ENCODE assay signal across 10 cellular contexts in genomic region chr22:20550057-20550817, GRCh38. TPM values are rescaled to one million over a fixed set of nuclear protein-coding genes. Genes with fewer than 3 reads are reported as not detected.
DNase-seq lines count a peak whose midpoint lies in the region; ATAC-seq and TF ChIP-seq lines count a peak whose summit lies in the region.
"Had no signal": no experiment of that assay in that cellular context is flagged by ENCODE, and none has a peak within 500 bp of the region (broad histone marks: within the 10 kb centered on the region; RNA-seq: fewer than 3 reads in every experiment).

No MANE protein-coding gene starts in this region.

- H3K27me3 ChIP-seq in CD8-positive, alpha-beta memory T cell (ENCODE audit: insufficient read depth, low read length, poor library complexity, severe bottlenecking) = no peaks in the 10 kb centered on the region
- H3K27me3 ChIP-seq in sigmoid colon = no peaks in the 10 kb centered on the region

- DNase-seq in CD8-positive, alpha-beta memory T cell = peak in 1 of 5 donors; percentile 22
- DNase-seq in activated B cell treated with CpG ODN at 0.5 μM for 24 hours (no peak), fibroblast of the aortic adventitia (ENCODE audit: low read depth) (no peak), sigmoid colon (peak; percentile 46), DMS79 (lab: John Stamatoyannopoulos, UW) (no peak), activated gamma-delta T cell (lab: John Stamatoyannopoulos, UW) (no peak)
- DNase-seq: KG1, SHP77 treated with DMSO at 0.1 percent for 48 hours had no signal

- CTCF ChIA-PET in CD8-positive, alpha-beta memory T cell (lab: Charles Lee) = interaction anchor here (1.2 to 19.1 kb wide), 8 partner anchors 9 to 192 kb away, joined by 3 to 389 read pairs (median 4); partner anchors contain the start of gene MED15
- CTCF ChIA-PET in activated B cell treated with CpG ODN at 0.5 μM for 24 hours (lab: Charles Lee) = no interaction called here

- H3K9me3 Mint-ChIP-seq in CD8-positive, alpha-beta memory T cell = no peaks in the 10 kb centered on the region
- no peaks in the 10 kb centered on the region for H3K9me3 Mint-ChIP-seq in activated B cell treated with CpG ODN at 0.5 μM for 24 hours

- H3K36me3 ChIP-seq in CD8-positive, alpha-beta memory T cell (ENCODE audit: insufficient read depth, low read length) = peaks cover 34% of the 10 kb centered on the region
- H3K36me3 ChIP-seq in sigmoid colon = peaks cover 0 to 16% (median 11%) of the 10 kb centered on the region in 4 donors

- WGBS in sigmoid colon, 2 donors = 88 to 92% methylated on average over 8 of the region's 8 CpGs

- peak overlapping the region; percentile 82 to 96 (median 92) for H3K4me3 Mint-ChIP-seq in CD8-positive, alpha-beta memory T cell
- H3K4me3 Mint-ChIP-seq in activated B cell treated with CpG ODN at 0.5 μM for 24 hours = peak overlapping the region; percentile 15

- no peak for ATAC-seq in activated B cell treated with CpG ODN at 0.5 μM for 24 hours (ENCODE audit: low read depth)
- no peak for ATAC-seq in GM19397 (IDR thresholded peaks at IDR 0.05; ENCODE audit: unreplicated experiment)
- ATAC-seq in HG02852 (IDR thresholded peaks at IDR 0.05; ENCODE audit: unreplicated experiment) = no peak

- TF ChIP-seq POLR2A in sigmoid colon (IDR thresholded peaks at IDR 0.05) = no peak

- peak overlapping the region; percentile 53 for H3K4me3 ChIP-seq in CD8-positive, alpha-beta memory T cell (ENCODE audit: low read length)
- H3K4me3 ChIP-seq in fibroblast of the aortic adventitia (ENCODE audit: low read depth, low read length) (peak overlapping the region; percentile 9), sigmoid colon (peak overlapping the region in 2 of 4 donors; percentile 7 to 21)

- peak overlapping the region; percentile 90 to 100 (median 98) for H3K27ac Mint-ChIP-seq in CD8-positive, alpha-beta memory T cell
- peak overlapping the region; percentile 90 for H3K27ac Mint-ChIP-seq in activated B cell treated with CpG ODN at 0.5 μM for 24 hours

- peaks cover 82 to 96% (median 90%) of the 10 kb centered on the region in 3 donors for H3K4me1 Mint-ChIP-seq in CD8-positive, alpha-beta memory T cell
- H3K4me1 Mint-ChIP-seq in activated B cell treated with CpG ODN at 0.5 μM for 24 hours = peaks cover 42% of the 10 kb centered on the region

- no peaks in the 10 kb centered on the region for H3K9me3 ChIP-seq in CD8-positive, alpha-beta memory T cell (ENCODE audit: low read length)
- H3K9me3 ChIP-seq in sigmoid colon = no peaks in the 10 kb centered on the region

- intact Hi-C loops in activated B cell treated with CpG ODN at 0.5 μM for 24 hours (cut with micrococcal nuclease) = loop anchor here (5.0 kb wide), 1 partner anchor 43 kb away; the partner anchor contains the start of gene MED15
- intact Hi-C loops in sigmoid colon (cut with DNase I) = loop anchor here (2.0 kb wide), 1 partner anchor 41 kb away; no protein-coding TSS in a partner anchor

- no peak for TF ChIP-seq EP300 in sigmoid colon (IDR thresholded peaks at IDR 0.05)

- H3K27me3 Mint-ChIP-seq in CD8-positive, alpha-beta memory T cell = no peaks in the 10 kb centered on the region
- no peaks in the 10 kb centered on the region for H3K27me3 Mint-ChIP-seq in activated B cell treated with CpG ODN at 0.5 μM for 24 hours

- peak overlapping the region; percentile 70 for H3K27ac ChIP-seq in CD8-positive, alpha-beta memory T cell (ENCODE audit: low read depth, low read length)
- peak overlapping the region; percentile 81 to 95 (median 88) for H3K27ac ChIP-seq in sigmoid colon

- peaks cover 2 to 52% (median 8%) of the 10 kb centered on the region in 3 donors for H3K36me3 Mint-ChIP-seq in CD8-positive, alpha-beta memory T cell
- peaks cover 56% of the 10 kb centered on the region for H3K36me3 Mint-ChIP-seq in activated B cell treated with CpG ODN at 0.5 μM for 24 hours (ENCODE audit: low read depth)

- peaks cover 95% of the 10 kb centered on the region for H3K4me1 ChIP-seq in CD8-positive, alpha-beta memory T cell (ENCODE audit: insufficient read depth, low read length)
- H3K4me1 ChIP-seq in sigmoid colon = peaks cover 0 to 70% (median 61%) of the 10 kb centered on the region in 4 donors

- POLR2A ChIA-PET in CD8-positive, alpha-beta memory T cell (lab: Charles Lee) = interaction anchor here (1.0 to 11.4 kb wide), 6 partner anchors 8 to 86 kb away, joined by 3 to 226 read pairs (median 6); partner anchors contain the start of gene MED15
- POLR2A ChIA-PET in activated B cell treated with CpG ODN at 0.5 μM for 24 hours (lab: Charles Lee) = interaction anchor here (2.1 kb wide), 1 partner anchor 43 kb away, joined by 7 read pairs; the partner anchor contains the start of gene MED15

- TF ChIP-seq CTCF in activated B cell treated with CpG ODN at 0.5 μM for 24 hours (IDR thresholded peaks at IDR 0.05) (no peak), fibroblast of the aortic adventitia (IDR thresholded peaks at IDR 0.05; ENCODE audit: insufficient read depth, low read length) (no peak), sigmoid colon (IDR thresholded peaks at IDR 0.05) (no peak)

RNA-seq across cellular contexts. Expression of gene MED15, which starts 42.8 kb away (rescaled TPM):
- 100 to 1,000 TPM in 1 of 2 experiments, 10 to 100 TPM in 1; 98.0 to 106 TPM for total RNA-seq in CD8-positive, alpha-beta memory T cell
- 120 TPM for polyA plus RNA-seq in CD8-positive, alpha-beta memory T cell
- total RNA-seq in activated B cell treated with CpG ODN at 0.5 μM for 24 hours (112 and 127 TPM in 2 replicates), fibroblast of the aortic adventitia (ENCODE audit: low replicate concordance) (24.4 and 44.2 TPM in 2 replicates), sigmoid colon (10 to 100 TPM; 26.4 to 75.3 (median 34.9) TPM)
- polyA plus RNA-seq in sigmoid colon = 10 to 100 TPM; 25.8 to 86.8 (median 37.5) TPM

RNA-seq across cellular contexts. Expression of gene KLHL22, which starts 54.6 kb away (rescaled TPM):
- 10 to 100 TPM; 17.2 to 17.6 TPM for total RNA-seq in CD8-positive, alpha-beta memory T cell
- 25.4 TPM for polyA plus RNA-seq in CD8-positive, alpha-beta memory T cell
- total RNA-seq in activated B cell treated with CpG ODN at 0.5 μM for 24 hours (22.4 and 26.1 TPM in 2 replicates), fibroblast of the aortic adventitia (ENCODE audit: low replicate concordance) (12.3 and 29.6 TPM in 2 replicates), sigmoid colon (10 to 100 TPM; 26.4 to 39.6 (median 32.7) TPM)
- polyA plus RNA-seq in sigmoid colon = 10 to 100 TPM in 1 of 3 donors, 1 to 10 TPM in 2; 5.4 to 14.0 (median 6.0) TPM
